In the genomic region with DNA sequence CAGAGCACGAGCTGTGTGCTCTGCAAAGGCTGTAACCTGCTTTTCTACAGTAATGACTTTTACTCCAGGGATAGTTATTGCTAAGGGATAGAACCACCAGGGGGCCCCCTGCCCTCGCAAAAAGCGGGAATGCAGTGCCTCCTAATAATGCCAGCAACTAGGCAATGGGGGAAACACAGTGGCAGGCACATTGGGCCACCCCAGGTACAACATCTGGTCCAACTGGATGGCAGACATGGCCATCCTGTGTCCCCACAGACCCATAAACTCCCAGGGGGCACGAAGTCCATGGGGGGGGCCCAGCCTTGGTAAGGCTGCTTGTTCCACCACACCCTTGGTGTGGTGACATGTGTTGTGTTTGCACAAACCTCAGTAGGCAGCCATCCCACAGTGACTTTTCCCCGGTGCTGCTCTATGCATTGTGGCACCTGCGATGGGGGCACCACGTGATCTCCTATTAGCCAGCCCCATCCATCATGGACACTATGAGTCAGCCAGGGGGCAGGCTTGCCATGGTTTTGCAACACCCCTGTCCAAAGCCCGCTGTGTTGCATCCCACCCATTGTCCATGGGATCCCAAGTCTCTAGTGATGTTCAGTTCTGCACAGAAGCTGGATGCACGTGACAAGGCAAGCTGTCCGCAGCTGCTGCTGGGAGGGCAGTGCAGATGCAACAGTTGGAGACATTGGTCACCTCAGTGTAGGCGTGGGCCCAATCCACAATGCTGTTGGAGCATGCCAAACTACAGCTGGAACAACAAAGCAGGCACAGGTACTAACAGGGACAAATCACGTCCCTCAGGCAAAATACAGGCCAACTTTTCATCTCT, we compare ENCODE assay signal across 8 cellular contexts.
DNase-seq lines count a peak whose midpoint lies in the region; TF ChIP-seq lines count a peak whose summit lies in the region.

No MANE protein-coding gene starts in this region.

- DNase-seq in AG09319 (ENCODE audit: extremely low read depth, low read depth) (no peak), GM10266 (ENCODE audit: extremely low spot score) (no peak), NCI-H226 (peak; percentile 75), adrenal gland (peak; percentile 18 to 62 (median 39)), kidney tubule cell (ENCODE audit: low spot score) (peak; percentile 41), transverse colon (peak; percentile 55), T-helper 9 cell (no peak), NOMO-1 treated with DMSO at 0.1 percent for 48 hours (lab: John Stamatoyannopoulos, UW; ENCODE audit: unreplicated experiment) (no peak)

- WGBS in adrenal gland, 4 donors = 64 to 83% (median 69%) methylated on average over 5 to 12 of the region's 12 CpGs
- 67% methylated on average over 11 of the region's 12 CpGs; no CpG with 5 or more reads in 1 of the 2 donors for WGBS in transverse colon (ENCODE audit: low coverage in 1 of 2), 2 donors

- H3K27me3 ChIP-seq in adrenal gland (no peaks in the 10 kb centered on the region), transverse colon (no peaks in the 10 kb centered on the region)

- H3K4me1 ChIP-seq in adrenal gland (replicated peaks in 1 of 2) (no peaks in the 10 kb centered on the region), transverse colon (no peaks in the 10 kb centered on the region)

- H3K9me3 ChIP-seq in adrenal gland (replicated peaks in 1 of 3) (no peaks in the 10 kb centered on the region), transverse colon (no peaks in the 10 kb centered on the region)

- intact Hi-C loops in adrenal gland (cut with DNase I) (no loop called here), transverse colon (cut with DNase I; ENCODE audit: low total_unique reads) (no loop called here)

- TF ChIP-seq EP300 in transverse colon (IDR thresholded peaks at IDR 0.05; ENCODE audit: low read depth) = no peak

- TF ChIP-seq POLR2A in adrenal gland (IDR thresholded peaks at IDR 0.05) (no peak), transverse colon (IDR thresholded peaks at IDR 0.05) (no peak)

- H3K27ac ChIP-seq in adrenal gland = no peak overlapping the region
- H3K27ac ChIP-seq in transverse colon = no peak overlapping the region

- in situ Hi-C loops in transverse colon (cut with MboI; ENCODE audit: low pct_ligation_motif_present in 1 of 4, low pct_unique_long_range_greater_than_20kb in 1 of 4, low sequenced_read_pairs in 3 of 4) = loop anchor here in 2 of 4 donors (10.0 kb wide), 1 partner anchor 721 kb away; no protein-coding TSS in a partner anchor

- TF ChIP-seq CTCF in AG09319 (IDR thresholded peaks at IDR 0.05; ENCODE audit: low read depth, low read length) = peak; percentile 42
- peak; percentile 60 for TF ChIP-seq CTCF in GM10266 (IDR thresholded peaks at IDR 0.05; ENCODE audit: control insufficient read depth, insufficient read depth, low read depth, missing control alignments)
- peak in 5 of 6 experiments; percentile 11 to 42 (median 38) for TF ChIP-seq CTCF in adrenal gland (IDR thresholded peaks at IDR 0.05)
- TF ChIP-seq CTCF in transverse colon (IDR thresholded peaks at IDR 0.05) = peak; percentile 43 to 57 (median 44)

- H3K4me3 ChIP-seq in adrenal gland (no peak overlapping the region), transverse colon (no peak overlapping the region)

- H3K36me3 ChIP-seq in adrenal gland (replicated peaks in 1 of 2) (no peaks in the 10 kb centered on the region), transverse colon (no peaks in the 10 kb centered on the region)

Comparison
In these comparisons a context has a peak if more than half of its experiments do, and no peak if none do; other contexts are left out.
1. DNase-seq: peak in NCI-H226 (single experiment), adrenal gland (7 of 7), kidney tubule cell (single experiment) and transverse colon (single experiment); none in AG09319 (single experiment), GM10266 (single experiment), T-helper 9 cell (single experiment) and NOMO-1 treated with DMSO at 0.1 percent for 48 hours (single experiment).
2. Peak in every context shown above with its lines, with median percentiles within 50 percentile points of each other: CTCF ChIP-seq.